ENCODE assay signal across 11 cellular contexts in genomic region chr9:13443380-13444271, GRCh38.
DNase-seq lines count a peak whose midpoint lies in the region; ATAC-seq and TF ChIP-seq lines count a peak whose summit lies in the region.
"Had no signal": no experiment of that assay in that cellular context is flagged by ENCODE, and none has a peak within 500 bp of the region (broad histone marks: within the 10 kb centered on the region; RNA-seq: fewer than 3 reads in every experiment).

No MANE protein-coding gene starts in this region.

- H3K9me2 ChIP-seq in hepatocyte (replicated peaks; ENCODE audit: insufficient read depth) = no peaks in the 10 kb centered on the region

- no peak overlapping the region for H2AFZ ChIP-seq in hepatocyte

- no peaks in the 10 kb centered on the region for H3K27me3 ChIP-seq in ascending aorta
- no peaks in the 10 kb centered on the region for H3K27me3 ChIP-seq in hepatocyte
- no peaks in the 10 kb centered on the region for H3K27me3 ChIP-seq in uterus

- DNase-seq in NCI-H1694 (lab: John Stamatoyannopoulos, UW) = peak; percentile 63
- DNase-seq in ascending aorta (ENCODE audit: low spot score in 2 of 2) = no peak
- no peak for DNase-seq in hepatocyte (ENCODE audit: low spot score)
- no peak for DNase-seq in uterus
- DNase-seq in natural killer cell treated with Interleukin-12 subunit alpha and Interleukin-12 subunit beta and Interleukin-15 and Interleukin-18, amount 100 ng/mL, for 72 hours (ENCODE audit: low spot score) = no peak
- DNase-seq: immature natural killer cell; nephron progenitor cell; stimulated activated CD4-positive, alpha-beta T cell treated with anti-CD3 and anti-CD28 coated beads, Interleukin-4, amount 100 ng/mL, for 24 hours; transverse colon had no signal

- H3K4me3 ChIP-seq in ascending aorta (peak overlapping the region; percentile 33 to 56), hepatocyte (no peak overlapping the region), uterus (no peak overlapping the region)
- H3K4me3 ChIP-seq: transverse colon had no signal

- H3K27me3 Mint-ChIP-seq in natural killer cell treated with Interleukin-12 subunit alpha and Interleukin-12 subunit beta and Interleukin-15 and Interleukin-18, amount 100 ng/mL, for 72 hours = no peaks in the 10 kb centered on the region

- no peaks in the 10 kb centered on the region for H3K79me2 ChIP-seq in hepatocyte

- H3K27ac Mint-ChIP-seq in natural killer cell treated with Interleukin-12 subunit alpha and Interleukin-12 subunit beta and Interleukin-15 and Interleukin-18, amount 100 ng/mL, for 72 hours = no peak overlapping the region
- H3K27ac Mint-ChIP-seq: immature natural killer cell, nephron progenitor cell had no signal

- peaks cover 7% of the 10 kb centered on the region for H3K9me3 Mint-ChIP-seq in natural killer cell treated with Interleukin-12 subunit alpha and Interleukin-12 subunit beta and Interleukin-15 and Interleukin-18, amount 100 ng/mL, for 72 hours
- H3K9me3 Mint-ChIP-seq: nephron progenitor cell had no signal

- no peaks in the 10 kb centered on the region for H3K4me1 Mint-ChIP-seq in natural killer cell treated with Interleukin-12 subunit alpha and Interleukin-12 subunit beta and Interleukin-15 and Interleukin-18, amount 100 ng/mL, for 72 hours (ENCODE audit: low read depth in 2 of 2)
- H3K4me1 Mint-ChIP-seq: immature natural killer cell had no signal

- peaks cover 0 to 8% of the 10 kb centered on the region in 2 donors for H3K4me1 ChIP-seq in ascending aorta
- H3K4me1 ChIP-seq in hepatocyte (ENCODE audit: insufficient read depth) = no peaks in the 10 kb centered on the region
- no peaks in the 10 kb centered on the region for H3K4me1 ChIP-seq in uterus
- H3K4me1 ChIP-seq: transverse colon had no signal

- no peak for ATAC-seq in GM18502 (IDR thresholded peaks at IDR 0.05; ENCODE audit: poor library complexity, unreplicated experiment)
- ATAC-seq in natural killer cell treated with Interleukin-12 subunit alpha and Interleukin-12 subunit beta and Interleukin-15 and Interleukin-18, amount 100 ng/mL, for 72 hours = no peak

- no peaks in the 10 kb centered on the region for H3K36me3 Mint-ChIP-seq in natural killer cell treated with Interleukin-12 subunit alpha and Interleukin-12 subunit beta and Interleukin-15 and Interleukin-18, amount 100 ng/mL, for 72 hours

- H3K9me3 ChIP-seq in ascending aorta = no peaks in the 10 kb centered on the region
- H3K9me3 ChIP-seq in hepatocyte (ENCODE audit: low read depth) = no peaks in the 10 kb centered on the region
- no peaks in the 10 kb centered on the region for H3K9me3 ChIP-seq in uterus
- H3K9me3 ChIP-seq: transverse colon had no signal

- intact Hi-C loops in ascending aorta (cut with DNase I) = no loop called here
- intact Hi-C loops in uterus (cut with DNase I; ENCODE audit: low total_unique reads) = no loop called here

- TF ChIP-seq POLR2A in uterus (IDR thresholded peaks at IDR 0.05) = no peak

- TF ChIP-seq CTCF in ascending aorta (IDR thresholded peaks at IDR 0.05) (no peak), hepatocyte (IDR thresholded peaks at IDR 0.05; ENCODE audit: poor library complexity) (no peak), uterus (IDR thresholded peaks at IDR 0.05) (no peak)

- H4K20me1 ChIP-seq in hepatocyte (ENCODE audit: insufficient read depth, poor library complexity, severe bottlenecking) = no peaks in the 10 kb centered on the region

- H3K36me3 ChIP-seq in ascending aorta = no peaks in the 10 kb centered on the region
- no peaks in the 10 kb centered on the region for H3K36me3 ChIP-seq in hepatocyte (replicated peaks; ENCODE audit: insufficient read depth, low read depth)
- no peaks in the 10 kb centered on the region for H3K36me3 ChIP-seq in uterus
- H3K36me3 ChIP-seq: transverse colon had no signal

- 73% methylated on average over 18 of the region's 18 CpGs for WGBS in hepatocyte (ENCODE audit: low lambda C conversion rate, missing lambda C conversion rate)

- peak overlapping the region; percentile 26 for H3K4me2 ChIP-seq in hepatocyte

- H3K27ac ChIP-seq in ascending aorta = peak overlapping the region; percentile 22 to 63
- H3K27ac ChIP-seq in hepatocyte = peak overlapping the region; percentile 66
- peak overlapping the region; percentile 62 for H3K27ac ChIP-seq in temporal lobe (ENCODE audit: low read depth, low read length)
- no peak overlapping the region for H3K27ac ChIP-seq in uterus
- H3K27ac ChIP-seq: transverse colon had no signal

- no peak overlapping the region for H3K4me3 Mint-ChIP-seq in natural killer cell treated with Interleukin-12 subunit alpha and Interleukin-12 subunit beta and Interleukin-15 and Interleukin-18, amount 100 ng/mL, for 72 hours
- H3K4me3 Mint-ChIP-seq: immature natural killer cell, nephron progenitor cell had no signal

Comparison
In these comparisons a context has a peak if more than half of its experiments do, and no peak if none do; other contexts are left out.
1. H3K27ac ChIP-seq: peak in ascending aorta (2 of 2), hepatocyte (single experiment) and temporal lobe (single experiment); none in uterus (0 of 2).
2. H3K4me3 ChIP-seq: peak in ascending aorta (2 of 2); none in hepatocyte (single experiment) and uterus (0 of 2).